ENCODE assay signal across 16 cellular contexts in genomic region chr13:27040826-27041108, GRCh38.
"Had no signal": no experiment of that assay in that cellular context is flagged by ENCODE, and none has a peak within 500 bp of the region (broad histone marks: within the 10 kb centered on the region; RNA-seq: fewer than 3 reads in every experiment).

No MANE protein-coding gene starts in this region.

- H3K27me3 ChIP-seq: adrenal gland had no signal

- H3K27ac Mint-ChIP-seq: activated CD8-positive, alpha-beta T cell treated with anti-CD3 and anti-CD28 coated beads for 36 hours; activated T-helper 1 cell treated with anti-CD3 and anti-CD28 coated beads, Interleukin-12 subunit alpha, Interleukin-12 subunit beta, Interleukin-2, Interleukin-4 antibody, amounts not matched to agents 30 ng/mL and 10 ng/mL and 1 ng/mL, durations not matched to agents 14 hours and 24 hours and 36 hours; natural killer cell had no signal

- H3K4me1 ChIP-seq: adrenal gland had no signal

- H3K9me3 ChIP-seq: adrenal gland, SK-N-SH had no signal

- H3K36me3 Mint-ChIP-seq: natural killer cell, type B pancreatic cell had no signal

- DNase-seq: activated CD4-positive, alpha-beta T cell treated with anti-CD3 and anti-CD28 coated beads for 4 hours; activated CD8-positive, alpha-beta memory T cell treated with anti-CD3 and anti-CD28 coated beads, Interleukin-2, amount 50 U/mL, for 48 hours; activated CD8-positive, alpha-beta T cell treated with anti-CD3 and anti-CD28 coated beads for 36 hours; activated naive CD4-positive, alpha-beta T cell; caudate nucleus; effector CD4-positive, alpha-beta T cell; hypothalamus; natural killer cell; occipital lobe; SK-N-SH; stimulated activated CD4-positive, alpha-beta T cell treated with anti-CD3 and anti-CD28 coated beads, Interleukin-4, amount 100 ng/mL, for 4 hours; T-helper 1 cell had no signal

- H3K4me3 Mint-ChIP-seq: activated CD8-positive, alpha-beta T cell treated with anti-CD3 and anti-CD28 coated beads for 36 hours; activated T-helper 1 cell treated with anti-CD3 and anti-CD28 coated beads, Interleukin-12 subunit alpha, Interleukin-12 subunit beta, Interleukin-2, Interleukin-4 antibody, amounts not matched to agents 30 ng/mL and 10 ng/mL and 1 ng/mL, durations not matched to agents 14 hours and 24 hours and 36 hours; natural killer cell; type B pancreatic cell had no signal

- ATAC-seq: activated CD8-positive, alpha-beta T cell treated with anti-CD3 and anti-CD28 coated beads for 36 hours had no signal

- H3K4me3 ChIP-seq: adrenal gland, coronary artery had no signal

- H3K9me3 Mint-ChIP-seq: activated CD8-positive, alpha-beta T cell treated with anti-CD3 and anti-CD28 coated beads for 36 hours; activated T-helper 1 cell treated with anti-CD3 and anti-CD28 coated beads, Interleukin-12 subunit alpha, Interleukin-12 subunit beta, Interleukin-2, Interleukin-4 antibody, amounts not matched to agents 30 ng/mL and 10 ng/mL and 1 ng/mL, durations not matched to agents 14 hours and 24 hours and 36 hours; natural killer cell; type B pancreatic cell had no signal

- H3K27ac ChIP-seq: adrenal gland, coronary artery had no signal

- H3K9ac ChIP-seq: SK-N-SH had no signal

- H3K36me3 ChIP-seq: adrenal gland had no signal
